In the genomic region with DNA sequence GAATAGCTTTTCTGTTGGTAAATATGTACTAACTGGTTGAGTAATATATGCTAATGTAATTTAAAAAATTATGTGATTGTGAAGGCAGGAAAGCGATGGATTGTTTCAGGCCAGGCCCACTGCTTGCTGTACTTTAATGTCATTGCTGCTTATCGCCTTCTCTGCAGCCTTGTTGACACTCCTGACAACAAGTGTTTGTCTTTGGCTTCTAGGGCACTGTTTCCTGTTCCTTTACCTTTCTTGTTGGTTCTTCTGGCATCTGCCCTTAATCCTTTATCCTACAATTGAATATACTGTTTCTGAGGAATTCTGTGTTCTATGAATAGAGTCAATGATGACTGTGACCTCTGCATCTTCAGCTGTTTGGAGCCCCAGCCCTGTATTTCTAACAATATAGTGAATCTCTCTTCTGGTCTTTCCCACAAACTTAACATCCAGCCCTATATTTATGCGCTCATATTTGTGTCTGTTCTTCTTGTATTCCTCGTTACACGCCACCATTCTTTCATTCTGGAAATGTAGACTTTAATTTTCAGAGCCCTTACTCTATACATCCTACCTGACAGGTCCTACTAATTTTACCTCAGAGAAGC, we compare ENCODE assay signal across 2 cellular contexts.
TF ChIP-seq lines count a peak whose summit lies in the region.

No MANE protein-coding gene starts in this region.

TF ChIP-seq in IMR-90, 13 proteins besides CTCF, POLR2A, EP300 and RAD21:
- TF ChIP-seq NFE2L2 (IDR thresholded peaks at IDR 0.05; ENCODE audit: low read depth, low read length): no peak
- TF ChIP-seq BHLHE40 (IDR thresholded peaks at IDR 0.05; ENCODE audit: low read depth, low read length): no peak
- no peak for TF ChIP-seq MXI1 (IDR thresholded peaks at IDR 0.05; ENCODE audit: borderline replicate concordance, low read depth, low read length)
- no peak for TF ChIP-seq CHD1 (IDR thresholded peaks at IDR 0.05; ENCODE audit: low read depth, low read length)
- TF ChIP-seq RFX5 (IDR thresholded peaks at IDR 0.05; ENCODE audit: low read depth, low read length): no peak
- TF ChIP-seq MAZ (IDR thresholded peaks at IDR 0.05; ENCODE audit: borderline replicate concordance, low read depth, low read length): no peak
- TF ChIP-seq SMC3 (IDR thresholded peaks at IDR 0.05; ENCODE audit: low read depth, low read length): no peak
- TF ChIP-seq CEBPB (IDR thresholded peaks at IDR 0.05; ENCODE audit: low read depth, low read length): no peak
- no peak for TF ChIP-seq FOS (IDR thresholded peaks at IDR 0.05; ENCODE audit: low read depth, low read length)

TF ChIP-seq in H1, 55 proteins besides CTCF, POLR2A, EP300 and RAD21:
- no peak for TF ChIP-seq CREB1 (IDR thresholded peaks at IDR 0.05)
- TF ChIP-seq SAP30 (IDR thresholded peaks at IDR 0.05; ENCODE audit: insufficient read depth, insufficient replicate concordance, low read length): no peak
- no peak for TF ChIP-seq KDM4A (IDR thresholded peaks at IDR 0.05; ENCODE audit: low read depth, low read length, severe bottlenecking)
- TF ChIP-seq MAFK (IDR thresholded peaks at IDR 0.05; ENCODE audit: low read depth, low read length): no peak
- no peak for TF ChIP-seq TEAD4 (IDR thresholded peaks at IDR 0.05; ENCODE audit: low read depth, low read length)
- no peak for TF ChIP-seq EGR1 (IDR thresholded peaks at IDR 0.05; ENCODE audit: borderline replicate concordance, low read depth, low read length)
- no peak for TF ChIP-seq SIN3A (conservative IDR thresholded peaks at IDR 0.05 in 1 of 2, IDR thresholded peaks at IDR 0.05 in 1 of 2; ENCODE audit: low read depth in 1 of 2, low read length in 2 of 2)
- TF ChIP-seq CBX8 (IDR thresholded peaks at IDR 0.05; ENCODE audit: borderline replicate concordance, low read depth, low read length): no peak
- no peak for TF ChIP-seq POLR2AphosphoS5 (IDR thresholded peaks at IDR 0.05; ENCODE audit: low read depth, low read length)
- no peak for TF ChIP-seq POU5F1 (IDR thresholded peaks at IDR 0.05; ENCODE audit: low read depth, low read length)
- no peak for TF ChIP-seq RXRA (IDR thresholded peaks at IDR 0.05; ENCODE audit: insufficient read depth, low read depth, low read length)
- TF ChIP-seq TCF12 (IDR thresholded peaks at IDR 0.05; ENCODE audit: low read depth, low read length): no peak
TF ChIP-seq in H1: peak in this region for 0.
